In genomic region chr20:50379049-50379990, GRCh38 we compare ENCODE assay signal across 9 cellular contexts.
DNase-seq lines count a peak whose midpoint lies in the region; ATAC-seq and TF ChIP-seq lines count a peak whose summit lies in the region.
"Had no signal": no experiment of that assay in that cellular context is flagged by ENCODE, and none has a peak within 500 bp of the region (broad histone marks: within the 10 kb centered on the region; RNA-seq: fewer than 3 reads in every experiment).

No MANE protein-coding gene starts in this region.

- ATAC-seq in natural killer cell treated with Interleukin-12 subunit alpha and Interleukin-12 subunit beta and Interleukin-15 and Interleukin-18, amount 100 ng/mL, for 72 hours, result no peak
- ATAC-seq in natural killer cell (no peak), GM19463 (IDR thresholded peaks at IDR 0.05; ENCODE audit: unreplicated experiment) (no peak)
- ATAC-seq: esophagus mucosa had no signal

- H3K36me3 ChIP-seq in breast epithelium (no peaks in the 10 kb centered on the region), mesenchymal stem cell (ENCODE audit: control insufficient read depth in 1 of 2, insufficient read depth in 2 of 2, low read depth in 1 of 2, low read length in 2 of 2) (no peaks in the 10 kb centered on the region), vagina (no peaks in the 10 kb centered on the region)

- no peak for DNase-seq in natural killer cell treated with Interleukin-12 subunit alpha and Interleukin-12 subunit beta and Interleukin-15 and Interleukin-18, amount 100 ng/mL, for 72 hours (ENCODE audit: low spot score)
- DNase-seq in natural killer cell, result no peak
- DNase-seq in breast epithelium (ENCODE audit: low spot score in 2 of 2), result peak; percentile 80 to 94
- DNase-seq in mesenchymal stem cell, result peak; percentile 80
- peak in 1 of 2 donors; percentile 99 for DNase-seq in vagina (ENCODE audit: extremely low spot score in 2 of 2)
- no peak for DNase-seq in activated CD4-positive, alpha-beta T cell treated with anti-CD3 and anti-CD28 coated beads for 4 hours
- DNase-seq in GM19238 (ENCODE audit: insufficient read length, low spot score), result no peak

- peak overlapping the region; percentile 15 to 46 for H3K4ac ChIP-seq in mesenchymal stem cell (ENCODE audit: low read depth in 1 of 2, low read length in 2 of 2)

- H3K36me3 Mint-ChIP-seq in natural killer cell treated with Interleukin-12 subunit alpha and Interleukin-12 subunit beta and Interleukin-15 and Interleukin-18, amount 100 ng/mL, for 72 hours, result no peaks in the 10 kb centered on the region
- no peaks in the 10 kb centered on the region for H3K36me3 Mint-ChIP-seq in natural killer cell

- peaks cover 5 to 8% of the 10 kb centered on the region in 2 donors for H3K27me3 Mint-ChIP-seq in natural killer cell treated with Interleukin-12 subunit alpha and Interleukin-12 subunit beta and Interleukin-15 and Interleukin-18, amount 100 ng/mL, for 72 hours
- H3K27me3 Mint-ChIP-seq in natural killer cell (ENCODE audit: low read depth in 2 of 2), result peaks cover 23 to 29% of the 10 kb centered on the region in 2 donors

- no peaks in the 10 kb centered on the region for H3K79me1 ChIP-seq in mesenchymal stem cell (replicated peaks; ENCODE audit: low read length, poor library complexity, severe bottlenecking)

- peak overlapping the region; percentile 38 to 97 for H2BK12ac ChIP-seq in mesenchymal stem cell (ENCODE audit: low read length in 2 of 2)

- H3K27ac Mint-ChIP-seq in natural killer cell treated with Interleukin-12 subunit alpha and Interleukin-12 subunit beta and Interleukin-15 and Interleukin-18, amount 100 ng/mL, for 72 hours, result peak overlapping the region; percentile 51 to 86
- H3K27ac Mint-ChIP-seq in natural killer cell, result no peak overlapping the region

- H3K18ac ChIP-seq in mesenchymal stem cell (ENCODE audit: low read depth in 1 of 2, low read length in 2 of 2), result peak overlapping the region; percentile 43 to 45

- H3K9me3 ChIP-seq in breast epithelium, result no peaks in the 10 kb centered on the region
- H3K9me3 ChIP-seq in mesenchymal stem cell (ENCODE audit: control insufficient read depth, low read length), result no peaks in the 10 kb centered on the region
- no peaks in the 10 kb centered on the region for H3K9me3 ChIP-seq in vagina

- peak overlapping the region; percentile 17 to 52 (median 24) for H3K4me3 ChIP-seq in breast epithelium
- peak overlapping the region in 1 of 2 experiments; percentile 70 for H3K4me3 ChIP-seq in mesenchymal stem cell (ENCODE audit: insufficient read depth in 1 of 2, low read depth in 1 of 2, low read length in 2 of 2)
- H3K4me3 ChIP-seq in vagina, result peak overlapping the region; percentile 0 to 5

- no peak overlapping the region for H3K4me3 Mint-ChIP-seq in natural killer cell treated with Interleukin-12 subunit alpha and Interleukin-12 subunit beta and Interleukin-15 and Interleukin-18, amount 100 ng/mL, for 72 hours
- no peak overlapping the region for H3K4me3 Mint-ChIP-seq in natural killer cell

- TF ChIP-seq CTCF in natural killer cell (IDR thresholded peaks at IDR 0.05) (no peak), breast epithelium (IDR thresholded peaks at IDR 0.05) (peak in 2 of 3 donors; percentile 16 to 18), vagina (IDR thresholded peaks at IDR 0.05) (no peak)

- H3K14ac ChIP-seq in mesenchymal stem cell (ENCODE audit: low read length in 2 of 2), result no peak overlapping the region

- H2AFZ ChIP-seq in mesenchymal stem cell (ENCODE audit: low read depth, low read length), result no peak overlapping the region

- H4K91ac ChIP-seq in mesenchymal stem cell (ENCODE audit: low read length), result peak overlapping the region; percentile 73

- H3K27ac ChIP-seq in breast epithelium, result peak overlapping the region; percentile 90
- no peak overlapping the region for H3K27ac ChIP-seq in mesenchymal stem cell (ENCODE audit: low read length, poor library complexity, severe bottlenecking)
- peak overlapping the region; percentile 74 for H3K27ac ChIP-seq in vagina

- H2BK15ac ChIP-seq in mesenchymal stem cell (ENCODE audit: low read depth, poor library complexity, severe bottlenecking), result peak overlapping the region; percentile 26

- peak overlapping the region in 1 of 2 experiments; percentile 47 for H3K23ac ChIP-seq in mesenchymal stem cell (ENCODE audit: low read length in 2 of 2)

- H3K4me1 ChIP-seq in breast epithelium (peaks cover 6 to 9% of the 10 kb centered on the region in 2 donors), mesenchymal stem cell (ENCODE audit: control insufficient read depth, insufficient read depth, low read depth, low read length) (peaks cover 12% of the 10 kb centered on the region), vagina (peaks cover 38% of the 10 kb centered on the region)

- intact Hi-C loops in natural killer cell (cut with micrococcal nuclease), result no loop called here
- intact Hi-C loops in breast epithelium (cut with DNase I; ENCODE audit: low total_unique reads), result no loop called here
- intact Hi-C loops in vagina (cut with DNase I), result loop anchor here (2.0 kb wide), 2 partner anchors 67 to 189 kb away; partner anchors contain the start of gene CEBPB

- 66% methylated on average over 38 of the region's 38 CpGs for WGBS in mesenchymal stem cell

- H2BK120ac ChIP-seq in mesenchymal stem cell (ENCODE audit: low read depth, low read length), result no peak overlapping the region

- peaks cover 62 to 63% of the 10 kb centered on the region in 2 donors for H3K4me1 Mint-ChIP-seq in natural killer cell treated with Interleukin-12 subunit alpha and Interleukin-12 subunit beta and Interleukin-15 and Interleukin-18, amount 100 ng/mL, for 72 hours (ENCODE audit: low read depth in 2 of 2)
- peaks cover 49 to 66% of the 10 kb centered on the region in 2 donors for H3K4me1 Mint-ChIP-seq in natural killer cell

- H3K9me3 Mint-ChIP-seq in natural killer cell treated with Interleukin-12 subunit alpha and Interleukin-12 subunit beta and Interleukin-15 and Interleukin-18, amount 100 ng/mL, for 72 hours, result no peaks in the 10 kb centered on the region
- no peaks in the 10 kb centered on the region for H3K9me3 Mint-ChIP-seq in natural killer cell

- no peak overlapping the region for H2AK5ac ChIP-seq in mesenchymal stem cell (ENCODE audit: low read length, severe bottlenecking)

- H3K9ac ChIP-seq in mesenchymal stem cell (ENCODE audit: low read length), result peak overlapping the region; percentile 79

- no peak overlapping the region for H3K4me2 ChIP-seq in mesenchymal stem cell (ENCODE audit: low read length, poor library complexity, severe bottlenecking)

- H4K8ac ChIP-seq in mesenchymal stem cell (ENCODE audit: low read length), result peak overlapping the region; percentile 21

- H3K27me3 ChIP-seq in breast epithelium (no peaks in the 10 kb centered on the region), mesenchymal stem cell (ENCODE audit: control insufficient read depth in 1 of 2, insufficient read depth in 1 of 2, low read length in 2 of 2) (no peaks in the 10 kb centered on the region), vagina (no peaks in the 10 kb centered on the region)

- TF ChIP-seq POLR2A in breast epithelium (IDR thresholded peaks at IDR 0.05), result peak; percentile 82
- TF ChIP-seq POLR2A in vagina (IDR thresholded peaks at IDR 0.05), result peak in 1 of 2 donors; percentile 56

- H2BK5ac ChIP-seq in mesenchymal stem cell (ENCODE audit: low read depth, low read length, poor library complexity, severe bottlenecking), result no peak overlapping the region

Comparison
In these comparisons a context has a peak if more than half of its experiments do, and no peak if none do; other contexts are left out.
1. H3K27ac Mint-ChIP-seq: peak in natural killer cell treated with Interleukin-12 subunit alpha and Interleukin-12 subunit beta and Interleukin-15 and Interleukin-18, amount 100 ng/mL, for 72 hours (2 of 2); none in natural killer cell (0 of 2).
2. DNase-seq: peak in breast epithelium (2 of 2) and mesenchymal stem cell (single experiment); none in natural killer cell treated with Interleukin-12 subunit alpha and Interleukin-12 subunit beta and Interleukin-15 and Interleukin-18, amount 100 ng/mL, for 72 hours (single experiment), natural killer cell (single experiment), activated CD4-positive, alpha-beta T cell treated with anti-CD3 and anti-CD28 coated beads for 4 hours (0 of 2) and GM19238 (single experiment).
3. CTCF ChIP-seq: peak in breast epithelium (2 of 3); none in natural killer cell (single experiment) and vagina (0 of 3).